ENCODE assay signal across 9 cellular contexts in genomic region chr15:53716909-53717878, GRCh38. TPM values are rescaled to one million over a fixed set of nuclear protein-coding genes. Genes with fewer than 3 reads are reported as not detected.
DNase-seq lines count a peak whose midpoint lies in the region; ATAC-seq and TF ChIP-seq lines count a peak whose summit lies in the region.
"Had no signal": no experiment of that assay in that cellular context is flagged by ENCODE, and none has a peak within 500 bp of the region (broad histone marks: within the 10 kb centered on the region; RNA-seq: fewer than 3 reads in every experiment).

No MANE protein-coding gene starts in this region.

- peak; percentile 66 for TF ChIP-seq CTCF in VCaP (conservative IDR thresholded peaks at IDR 0.05)
- peak; percentile 48 for TF ChIP-seq CTCF in liver (IDR thresholded peaks at IDR 0.05; ENCODE audit: low read depth, low read length, missing input control)
- no peak for TF ChIP-seq CTCF in suprapubic skin (IDR thresholded peaks at IDR 0.05)

- H3K4me3 ChIP-seq in Karpas-422 (ENCODE audit: low read length) (no peak overlapping the region), liver (ENCODE audit: low read depth in 1 of 3, low read length in 3 of 3) (no peak overlapping the region), suprapubic skin (no peak overlapping the region)
- H3K4me3 ChIP-seq: cardiac muscle cell had no signal

- 13% methylated on average over 3 of the region's 3 CpGs for WGBS in liver
- 14% methylated on average over 3 of the region's 3 CpGs for WGBS in suprapubic skin

- H3K9me2 ChIP-seq in Karpas-422 (replicated peaks; ENCODE audit: insufficient read depth, low read length), result no peaks in the 10 kb centered on the region

- no peaks in the 10 kb centered on the region for H3K36me3 ChIP-seq in Karpas-422 (ENCODE audit: insufficient read depth, low read length)
- H3K36me3 ChIP-seq in liver (ENCODE audit: control insufficient read depth in 4 of 4, insufficient read depth in 3 of 4, low read depth in 1 of 4, low read length in 3 of 4), result no peaks in the 10 kb centered on the region
- H3K36me3 ChIP-seq in suprapubic skin, result no peaks in the 10 kb centered on the region
- H3K36me3 ChIP-seq: cardiac muscle cell had no signal

- H3K9ac ChIP-seq in Karpas-422 (ENCODE audit: low read length) (no peak overlapping the region), liver (ENCODE audit: low read depth in 1 of 2, low read length in 2 of 2) (no peak overlapping the region)

- TF ChIP-seq RAD21 in liver (IDR thresholded peaks at IDR 0.05), result peak; percentile 80 to 81

- in situ Hi-C loops in Caki2 (cut with HindIII; ENCODE audit: low pct_unique_long_range_greater_than_20kb, low sequenced_read_pairs), result no loop called here

- no peaks in the 10 kb centered on the region for H3K79me2 ChIP-seq in Karpas-422 (ENCODE audit: low read length)

- no peak overlapping the region for H3K27ac ChIP-seq in Karpas-422 (ENCODE audit: low read length)
- H3K27ac ChIP-seq in VCaP, result no peak overlapping the region
- H3K27ac ChIP-seq in liver (ENCODE audit: low read depth in 1 of 2, low read length in 2 of 2), result no peak overlapping the region
- H3K27ac ChIP-seq in suprapubic skin, result no peak overlapping the region
- H3K27ac ChIP-seq: cardiac muscle cell had no signal

- ATAC-seq in HG03432 (IDR thresholded peaks at IDR 0.05; ENCODE audit: unreplicated experiment) (no peak), HG02870 (IDR thresholded peaks at IDR 0.05; ENCODE audit: unreplicated experiment) (no peak), GM18519 (IDR thresholded peaks at IDR 0.05; ENCODE audit: low FRiP score, unreplicated experiment) (no peak)

- no peak overlapping the region for H3K4me2 ChIP-seq in Karpas-422 (ENCODE audit: low read depth, low read length, poor library complexity, severe bottlenecking)

- H2AFZ ChIP-seq in Karpas-422 (ENCODE audit: low read length), result no peak overlapping the region

- DNase-seq in Caki2 (ENCODE audit: low read depth) (peak; percentile 21), Karpas-422 (peak; percentile 55), suprapubic skin (ENCODE audit: low spot score in 2 of 2) (no peak)

- H3K4me1 ChIP-seq in Karpas-422 (ENCODE audit: low read length), result no peaks in the 10 kb centered on the region
- H3K4me1 ChIP-seq in liver (ENCODE audit: control insufficient read depth in 4 of 4, insufficient read depth in 4 of 4, low read length in 3 of 4), result peaks cover 9 to 34% (median 15%) of the 10 kb centered on the region in 4 donors
- no peaks in the 10 kb centered on the region for H3K4me1 ChIP-seq in suprapubic skin

- no peaks in the 10 kb centered on the region for H4K20me1 ChIP-seq in Karpas-422 (ENCODE audit: insufficient read depth, low read depth, low read length)

- no peaks in the 10 kb centered on the region for H3K9me3 ChIP-seq in Karpas-422 (ENCODE audit: low read length)
- no peaks in the 10 kb centered on the region for H3K9me3 ChIP-seq in liver (ENCODE audit: control insufficient read depth in 4 of 4, low read length in 3 of 4)
- no peaks in the 10 kb centered on the region for H3K9me3 ChIP-seq in suprapubic skin

- TF ChIP-seq POLR2A in suprapubic skin (IDR thresholded peaks at IDR 0.05), result no peak

- no peak for TF ChIP-seq EP300 in suprapubic skin (IDR thresholded peaks at IDR 0.05)

- no peaks in the 10 kb centered on the region for H3K27me3 ChIP-seq in Karpas-422 (ENCODE audit: low read length)
- H3K27me3 ChIP-seq in liver (ENCODE audit: control insufficient read depth in 4 of 4, insufficient read depth in 4 of 4, low read length in 3 of 4), result no peaks in the 10 kb centered on the region
- no peaks in the 10 kb centered on the region for H3K27me3 ChIP-seq in suprapubic skin
- H3K27me3 ChIP-seq: cardiac muscle cell had no signal

TF ChIP-seq in liver, 16 proteins besides CTCF, POLR2A, EP300 and RAD21:
- TF ChIP-seq MAX (IDR thresholded peaks at IDR 0.05), result no peak
- TF ChIP-seq RXRA (IDR thresholded peaks at IDR 0.05), result no peak
- peak in 1 of 2 donors; percentile 17 for TF ChIP-seq HNF4A (conservative IDR thresholded peaks at IDR 0.05)
- no peak for TF ChIP-seq EGR1 (IDR thresholded peaks at IDR 0.05; ENCODE audit: low read depth in 2 of 2)
- no peak for TF ChIP-seq JUND (IDR thresholded peaks at IDR 0.05)
- TF ChIP-seq YY1 (IDR thresholded peaks at IDR 0.05), result peak; percentile 30
- no peak for TF ChIP-seq FOXA2 (IDR thresholded peaks at IDR 0.05)
- TF ChIP-seq NR2F2 (IDR thresholded peaks at IDR 0.05), result no peak
- no peak for TF ChIP-seq FOXA1 (IDR thresholded peaks at IDR 0.05)
- TF ChIP-seq TAF1 (conservative IDR thresholded peaks at IDR 0.05), result no peak
- TF ChIP-seq HNF4G (IDR thresholded peaks at IDR 0.05), result no peak
- TF ChIP-seq GABPA (IDR thresholded peaks at IDR 0.05 in 1 of 2, conservative IDR thresholded peaks at IDR 0.05 in 1 of 2), result no peak

RNA-seq across cellular contexts. Expression of gene WDR72, which starts 42.3 kb away (rescaled TPM):
- 5.0 and 6.1 TPM in 2 replicates for total RNA-seq in Caki2 (2014; rRNA removed; shearing (Covaris generic); ENCODE audit: low replicate concordance)
- not detected in 2 replicates for total RNA-seq in Karpas-422 (2014; rRNA removed; shearing (Covaris generic); ENCODE audit: low replicate concordance)
- total RNA-seq in liver, result 10 to 100 TPM in 1 of 2 donors, 1 to 10 TPM in 1; 6.1 to 55.4 TPM
- polyA plus RNA-seq in liver, result 10 to 100 TPM; 16.7 to 17.3 TPM
- 1 to 10 TPM; 1.0 to 8.6 (median 4.4) TPM for total RNA-seq in suprapubic skin

Comparison
In these comparisons a context has a peak if more than half of its experiments do, and no peak if none do; other contexts are left out.
1. DNase-seq: peak in Caki2 (single experiment) and Karpas-422 (single experiment); none in suprapubic skin (0 of 2).
2. CTCF ChIP-seq: peak in VCaP (single experiment) and liver (single experiment); none in suprapubic skin (0 of 2).